Comparison of ENCODE assay signal across 16 cellular contexts in genomic region chr13:98959299-98959698, GRCh38. TPM values are rescaled to one million over a fixed set of nuclear protein-coding genes. Genes with fewer than 3 reads are reported as not detected.
DNase-seq lines count a peak whose midpoint lies in the region; ATAC-seq, FAIRE-seq and TF ChIP-seq lines count a peak whose summit lies in the region.
"Had no signal": no experiment of that assay in that cellular context is flagged by ENCODE, and none has a peak within 500 bp of the region (broad histone marks: within the 10 kb centered on the region; RNA-seq: fewer than 3 reads in every experiment).

No MANE protein-coding gene starts in this region.

- peaks cover 10 to 18% of the 10 kb centered on the region in 2 experiments for H3K4me1 Mint-ChIP-seq in H9

- no peak overlapping the region for H4K91ac ChIP-seq in H9 (ENCODE audit: insufficient read length, low read depth, low read length)

- no peak for FAIRE-seq in pancreas (lab: Jason Lieb, UNC)

- H3K9me3 ChIP-seq in H9 (ENCODE audit: control insufficient read depth, low read depth, low read length) (no peaks in the 10 kb centered on the region), WERI-Rb-1 (ENCODE audit: severe bottlenecking) (no peaks in the 10 kb centered on the region), lower lobe of right lung (no peaks in the 10 kb centered on the region), pancreas (no peaks in the 10 kb centered on the region)

- no peaks in the 10 kb centered on the region for H3K79me1 ChIP-seq in H9 (ENCODE audit: insufficient read depth, low read depth, low read length, poor library complexity, severe bottlenecking)

- no peak overlapping the region for H2AFZ ChIP-seq in H9 (ENCODE audit: low read length)

- H3K9me3 Mint-ChIP-seq in H9 = no peaks in the 10 kb centered on the region
- H3K9me3 Mint-ChIP-seq: immature natural killer cell had no signal

- H2AK5ac ChIP-seq in H9 (ENCODE audit: insufficient read length, low read length) = no peak overlapping the region

- no peak overlapping the region for H2BK20ac ChIP-seq in H9 (ENCODE audit: low read depth, low read length, poor library complexity, severe bottlenecking)

- peaks cover 3% of the 10 kb centered on the region for H4K20me1 ChIP-seq in H9 (ENCODE audit: control insufficient read depth, insufficient read depth, insufficient read length)

- no CpG with 5 or more reads among the region's 2 CpGs for WGBS in H9 (ENCODE audit: extremely low coverage, insufficient read length, low lambda C conversion rate)
- 77 to 89% methylated on average over 2 of the region's 2 CpGs for WGBS in pancreas, 2 donors

- no peaks in the 10 kb centered on the region for H3K23me2 ChIP-seq in H9 (ENCODE audit: insufficient read length, low read depth, low read length, poor library complexity, severe bottlenecking)

- H3K27ac Mint-ChIP-seq in H9 = peak overlapping the region in 2 of 3 experiments; percentile 46 to 52; a peak in 4 of 7 replicates
- H3K27ac Mint-ChIP-seq: immature natural killer cell had no signal

- H3T11ph ChIP-seq in H9 (ENCODE audit: low read length) = no peak overlapping the region

- no peak overlapping the region for H3K23ac ChIP-seq in H9 (ENCODE audit: insufficient read length, low read depth, low read length)

- TF ChIP-seq CTCF in H9 (conservative IDR thresholded peaks at IDR 0.05) (no peak), WERI-Rb-1 (IDR thresholded peaks at IDR 0.05; ENCODE audit: low read depth, low read length) (no peak), lower lobe of right lung (IDR thresholded peaks at IDR 0.05) (no peak), pancreas (IDR thresholded peaks at IDR 0.05) (no peak)

- no peak overlapping the region for H3K4ac ChIP-seq in H9 (ENCODE audit: low read depth, low read length)

- DNase-seq in COLO668 (lab: John Stamatoyannopoulos, UW; ENCODE audit: unreplicated experiment) = peak; percentile 43
- no peak for DNase-seq in H9
- peak; percentile 53 for DNase-seq in WERI-Rb-1
- peak; percentile 56 for DNase-seq in myocyte (ENCODE audit: low read depth)
- no peak for DNase-seq in NCI-H526 (lab: John Stamatoyannopoulos, UW)
- DNase-seq in lower lobe of right lung = no peak
- no peak for DNase-seq in pancreas
- no peak for DNase-seq in stimulated activated CD4-positive, alpha-beta T cell treated with anti-CD3 and anti-CD28 coated beads, Interleukin-4, amount 100 ng/mL, for 1 hour
- DNase-seq: activated CD4-positive, CD25-positive, alpha-beta regulatory T cell; amniotic stem cell; GDM1; immature natural killer cell; naive B cell; NCI-H2029 treated with DMSO at 0.1 percent for 48 hours had no signal

- H3K14ac ChIP-seq in H9 (ENCODE audit: insufficient read depth, low read length) = no peak overlapping the region

- no peak overlapping the region for H4K8ac ChIP-seq in H9 (replicated peaks; ENCODE audit: insufficient read length, low read depth, low read length)

- no peak overlapping the region for H3K4me3 Mint-ChIP-seq in H9
- H3K4me3 Mint-ChIP-seq: immature natural killer cell, naive B cell had no signal

- no peak overlapping the region for H2BK15ac ChIP-seq in H9 (ENCODE audit: low read depth, low read length)

- H3K27me3 Mint-ChIP-seq in H9 (ENCODE audit: low read depth) = no peaks in the 10 kb centered on the region
- H3K27me3 Mint-ChIP-seq: naive B cell had no signal

- no peak overlapping the region for H3K4me2 ChIP-seq in H9 (ENCODE audit: insufficient read depth, insufficient read length, low read length)

- intact Hi-C loops in lower lobe of right lung (cut with DNase I) (no loop called here), pancreas (cut with DNase I) (no loop called here)

- no peaks in the 10 kb centered on the region for H3K79me2 ChIP-seq in H9 (ENCODE audit: insufficient read depth, low read length)

- H4K5ac ChIP-seq in H9 (ENCODE audit: insufficient read length, low read depth, low read length) = no peak overlapping the region

- peak overlapping the region; percentile 5; the same call in 1 of the 2 replicates for H3K4me3 ChIP-seq in WERI-Rb-1 (ENCODE audit: low read depth, low read length)
- H3K4me3 ChIP-seq in lower lobe of right lung = no peak overlapping the region
- H3K4me3 ChIP-seq in pancreas = no peak overlapping the region

- no peak overlapping the region for H2BK120ac ChIP-seq in H9 (ENCODE audit: low read depth, low read length, poor library complexity, severe bottlenecking)

- no peak overlapping the region for H3K9ac ChIP-seq in H9 (ENCODE audit: extremely low read depth, insufficient read length, low read length)

- H2BK12ac ChIP-seq in H9 (ENCODE audit: insufficient read length, low read depth, low read length) = no peak overlapping the region

- no peak for ATAC-seq in lower lobe of right lung
- no peak for ATAC-seq in pancreas
- ATAC-seq: sciatic nerve had no signal

- no peak overlapping the region for H2BK5ac ChIP-seq in H9 (ENCODE audit: insufficient read length, low read length)

- no peak overlapping the region for H3K27ac ChIP-seq in H9 (ENCODE audit: insufficient read length, low read depth, low read length)
- H3K27ac ChIP-seq in WERI-Rb-1 = peak overlapping the region; percentile 68
- no peak overlapping the region for H3K27ac ChIP-seq in lower lobe of right lung
- no peak overlapping the region for H3K27ac ChIP-seq in pancreas
- H3K27ac ChIP-seq: C4-2B had no signal

- H3K27me3 ChIP-seq in H9 (ENCODE audit: insufficient read depth, low read length) (no peaks in the 10 kb centered on the region), WERI-Rb-1 (ENCODE audit: insufficient read depth, low read depth, severe bottlenecking) (no peaks in the 10 kb centered on the region), lower lobe of right lung (ENCODE audit: low read depth) (no peaks in the 10 kb centered on the region), pancreas (no peaks in the 10 kb centered on the region)

- H3K18ac ChIP-seq in H9 (ENCODE audit: insufficient read length, low read depth, low read length) = no peak overlapping the region

- H3K4me1 ChIP-seq in H9 (ENCODE audit: insufficient read depth, low read length) (peaks cover 2% of the 10 kb centered on the region; the same call in 1 of the 2 replicates), lower lobe of right lung (peaks cover 36% of the 10 kb centered on the region), pancreas (no peaks in the 10 kb centered on the region)

- H3K36me3 ChIP-seq in WERI-Rb-1 (no peaks in the 10 kb centered on the region), lower lobe of right lung (no peaks in the 10 kb centered on the region), pancreas (no peaks in the 10 kb centered on the region)

- H3K36me3 Mint-ChIP-seq in H9 (ENCODE audit: insufficient read depth in 1 of 3, low read depth in 3 of 3) = no peaks in the 10 kb centered on the region; a peak in 2 of 7 replicates
- H3K36me3 Mint-ChIP-seq: naive B cell had no signal

- H3K56ac ChIP-seq in H9 (ENCODE audit: insufficient read length, low read depth, low read length) = no peak overlapping the region

RNA-seq across cellular contexts. Expression of gene DOCK9, which starts 18.6 kb away (rescaled TPM):
- total RNA-seq in H9 (2021) (19.0 and 23.0 TPM in 2 replicates), myocyte (89.1 and 138 TPM in 2 replicates), lower lobe of right lung (153 TPM), pancreas (10 to 100 TPM; 14.2 to 26.3 (median 17.8) TPM)
- polyA plus RNA-seq in myocyte (2012) = 44.4 TPM
- polyA plus RNA-seq in pancreas = 10 to 100 TPM in 1 of 2 donors, 1 to 10 TPM in 1; 7.5 to 15.5 TPM

Comparison
In these comparisons a context has a peak if more than half of its experiments do, and no peak if none do; other contexts are left out.
1. DNase-seq: peak in COLO668 (single experiment), WERI-Rb-1 (single experiment) and myocyte (single experiment); none in H9 (single experiment), NCI-H526 (0 of 2), lower lobe of right lung (single experiment), pancreas (0 of 6) and stimulated activated CD4-positive, alpha-beta T cell treated with anti-CD3 and anti-CD28 coated beads, Interleukin-4, amount 100 ng/mL, for 1 hour (single experiment).